ENCODE assay signal across 19 cellular contexts in the genomic region with DNA sequence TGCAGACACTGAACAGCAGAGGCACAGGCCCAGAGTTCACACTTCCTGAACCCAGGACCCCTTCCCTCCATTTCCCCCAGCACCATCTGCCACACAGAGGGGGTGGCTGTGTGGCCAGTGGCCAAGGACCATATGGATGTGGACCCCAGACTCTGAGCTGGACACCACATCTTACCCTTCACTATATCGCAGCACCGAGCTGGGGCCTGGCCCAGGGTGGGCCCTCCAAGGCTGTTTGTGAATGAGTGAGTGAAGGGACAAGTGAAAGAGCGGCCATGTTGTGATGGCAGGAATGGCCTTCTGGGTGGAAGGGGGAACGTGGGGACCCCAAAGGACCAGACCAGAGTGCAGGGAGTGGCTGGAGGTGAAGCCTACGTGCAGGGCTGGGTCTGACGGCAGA.
DNase-seq lines count a peak whose midpoint lies in the region; ATAC-seq and TF ChIP-seq lines count a peak whose summit lies in the region.
"Had no signal": no experiment of that assay in that cellular context is flagged by ENCODE, and none has a peak within 500 bp of the region (broad histone marks: within the 10 kb centered on the region; RNA-seq: fewer than 3 reads in every experiment).

No MANE protein-coding gene starts in this region.

- no peak overlapping the region for H3K4me3 ChIP-seq in lower lobe of right lung
- H3K4me3 ChIP-seq in neuronal stem cell (ENCODE audit: low read length in 2 of 2), result peak overlapping the region in 1 of 2 donors; percentile 6
- no peak overlapping the region for H3K4me3 ChIP-seq in aorta (ENCODE audit: low read length in 2 of 2)
- H3K4me3 ChIP-seq: BLaER1 treated with 17β-estradiol and CSF1 and Interleukin-3, amounts not matched to agents 10 nM and 100 nM; GM12878; GM23248 had no signal

- no peaks in the 10 kb centered on the region for H3K4me1 ChIP-seq in lower lobe of right lung
- peaks cover 0 to 2% of the 10 kb centered on the region in 2 donors for H3K4me1 ChIP-seq in neuronal stem cell (ENCODE audit: control insufficient read depth in 2 of 2, insufficient read depth in 1 of 2, low read depth in 1 of 2, low read length in 2 of 2)
- no peaks in the 10 kb centered on the region for H3K4me1 ChIP-seq in aorta (ENCODE audit: control insufficient read depth in 1 of 2, insufficient read depth in 2 of 2, low read length in 2 of 2)
- H3K4me1 ChIP-seq: BE2C had no signal

- no peak overlapping the region for H2BK12ac ChIP-seq in neuronal stem cell (ENCODE audit: low read length)

- H3K18ac ChIP-seq in neuronal stem cell (ENCODE audit: low read length), result peak overlapping the region; percentile 11

- H3K27me3 ChIP-seq in lower lobe of right lung (ENCODE audit: low read depth) (no peaks in the 10 kb centered on the region), neuronal stem cell (ENCODE audit: control insufficient read depth in 3 of 3, insufficient read depth in 3 of 3, low read depth in 1 of 3, low read length in 3 of 3) (peaks cover 0 to 2% (median 0%) of the 10 kb centered on the region in 3 experiments), aorta (ENCODE audit: control insufficient read depth in 1 of 2, insufficient read depth in 2 of 2, low read length in 1 of 2) (no peaks in the 10 kb centered on the region)
- H3K27me3 ChIP-seq: BE2C; BLaER1 treated with 17β-estradiol and CSF1 and Interleukin-3, amounts not matched to agents 10 nM and 100 nM had no signal

- peak overlapping the region; percentile 62 for H2BK15ac ChIP-seq in neuronal stem cell (ENCODE audit: low read length)

- no peak overlapping the region for H2AFZ ChIP-seq in neuronal stem cell (ENCODE audit: low read length)
- H2AFZ ChIP-seq: GM23248 had no signal

- no peaks in the 10 kb centered on the region for H3K79me1 ChIP-seq in neuronal stem cell (ENCODE audit: low read depth, low read length)

- H2AK5ac ChIP-seq in neuronal stem cell (ENCODE audit: low read depth, low read length), result no peak overlapping the region

- H2BK5ac ChIP-seq in neuronal stem cell (ENCODE audit: low read length), result no peak overlapping the region

- H2BK120ac ChIP-seq in neuronal stem cell (ENCODE audit: low read depth, low read length), result peak overlapping the region; percentile 7

- no peak for TF ChIP-seq CTCF in lower lobe of right lung (IDR thresholded peaks at IDR 0.05)

- no peak overlapping the region for H3K4me2 ChIP-seq in neuronal stem cell (ENCODE audit: insufficient read depth, low read length, poor library complexity, severe bottlenecking)
- H3K4me2 ChIP-seq: BLaER1 treated with 17β-estradiol and CSF1 and Interleukin-3, amounts not matched to agents 10 nM and 100 nM had no signal

- H3K9me3 ChIP-seq in lower lobe of right lung (no peaks in the 10 kb centered on the region), neuronal stem cell (replicated peaks in 1 of 2; ENCODE audit: control insufficient read depth in 2 of 2, insufficient read depth in 1 of 2, low read depth in 1 of 2, low read length in 2 of 2) (peaks cover 0 to 4% of the 10 kb centered on the region in 2 donors), aorta (ENCODE audit: control insufficient read depth, low read length) (no peaks in the 10 kb centered on the region)
- H3K9me3 ChIP-seq: BE2C; BLaER1 treated with 17β-estradiol and CSF1 and Interleukin-3, amounts not matched to agents 10 nM and 100 nM had no signal

- in situ Hi-C loops in ACHN (cut with HindIII; ENCODE audit: low pct_ligation_motif_present, low pct_unique_long_range_greater_than_20kb, low sequenced_read_pairs), result no loop called here

- H3K36me3 ChIP-seq in lower lobe of right lung (no peaks in the 10 kb centered on the region), neuronal stem cell (replicated peaks in 1 of 2; ENCODE audit: control insufficient read depth in 2 of 2, insufficient read depth in 2 of 2, low read length in 2 of 2) (peaks cover 0 to 5% of the 10 kb centered on the region in 2 donors), aorta (ENCODE audit: control insufficient read depth in 1 of 2, insufficient read depth in 2 of 2, low read length in 1 of 2) (no peaks in the 10 kb centered on the region)
- H3K36me3 ChIP-seq: BE2C had no signal

- ATAC-seq in left ventricle myocardium superior, result no peak
- ATAC-seq in left cardiac atrium, result no peak
- ATAC-seq in lower lobe of right lung, result no peak
- no peak for ATAC-seq in aorta (ENCODE audit: low FRiP score)
- ATAC-seq: GM12878 had no signal

- no peak overlapping the region for H4K8ac ChIP-seq in neuronal stem cell (ENCODE audit: low read depth, low read length)

- intact Hi-C loops in left ventricle myocardium superior (cut with micrococcal nuclease), result no loop called here
- intact Hi-C loops in left cardiac atrium (cut with DNase I), result no loop called here
- intact Hi-C loops in lower lobe of right lung (cut with DNase I), result no loop called here
- intact Hi-C loops in aorta (cut with DNase I), result no loop called here

- no CpG with 5 or more reads among the region's 6 CpGs for WGBS in neuronal stem cell (ENCODE audit: extremely low coverage in 2 of 2, insufficient read length in 2 of 2, insufficient replicate concordance in 1 of 2), 2 donors
- WGBS in aorta, 2 donors, result 93 to 97% methylated on average over 6 of the region's 6 CpGs

- no peak overlapping the region for H3K9ac ChIP-seq in neuronal stem cell (ENCODE audit: low read depth, low read length, poor library complexity)
- H3K9ac ChIP-seq: BLaER1 treated with 17β-estradiol and CSF1 and Interleukin-3, amounts not matched to agents 10 nM and 100 nM; GM23248 had no signal

- no peak overlapping the region for H3K27ac ChIP-seq in lower lobe of right lung
- H3K27ac ChIP-seq in neuronal stem cell (replicated peaks; ENCODE audit: low read length), result no peak overlapping the region
- H3K27ac ChIP-seq in aorta (ENCODE audit: low read depth in 1 of 2, low read length in 2 of 2), result no peak overlapping the region
- H3K27ac ChIP-seq: 22Rv1; BLaER1 treated with 17β-estradiol and CSF1 and Interleukin-3, amounts not matched to agents 10 nM and 100 nM; GM23248 had no signal

- no peak overlapping the region for H3K14ac ChIP-seq in neuronal stem cell (ENCODE audit: low read length)

- DNase-seq in left ventricle myocardium superior (peak; percentile 23), left cardiac atrium (no peak), lower lobe of right lung (peak; percentile 39), neuronal stem cell (ENCODE audit: low spot score) (no peak), aorta (no peak), ACHN (no peak)
- DNase-seq: AML-193; BE2C; CD4-positive, alpha-beta T cell; DMS 273 treated with DMSO at 0.1 percent for 48 hours; DMS79; EL; GDM1; GM23248; H7; HCEC 1CT had no signal

- H3K23ac ChIP-seq in neuronal stem cell (ENCODE audit: low read depth, low read length, poor library complexity), result no peak overlapping the region

- H4K91ac ChIP-seq in neuronal stem cell (ENCODE audit: low read depth, low read length, poor library complexity), result no peak overlapping the region

- no peak overlapping the region for H3K4ac ChIP-seq in neuronal stem cell (ENCODE audit: low read length)

Comparison
In these comparisons a context has a peak if more than half of its experiments do, and no peak if none do; other contexts are left out.
1. DNase-seq: peak in left ventricle myocardium superior (single experiment) and lower lobe of right lung (single experiment); none in left cardiac atrium (single experiment), neuronal stem cell (single experiment), aorta (0 of 2) and ACHN (single experiment).